In the genomic region with DNA sequence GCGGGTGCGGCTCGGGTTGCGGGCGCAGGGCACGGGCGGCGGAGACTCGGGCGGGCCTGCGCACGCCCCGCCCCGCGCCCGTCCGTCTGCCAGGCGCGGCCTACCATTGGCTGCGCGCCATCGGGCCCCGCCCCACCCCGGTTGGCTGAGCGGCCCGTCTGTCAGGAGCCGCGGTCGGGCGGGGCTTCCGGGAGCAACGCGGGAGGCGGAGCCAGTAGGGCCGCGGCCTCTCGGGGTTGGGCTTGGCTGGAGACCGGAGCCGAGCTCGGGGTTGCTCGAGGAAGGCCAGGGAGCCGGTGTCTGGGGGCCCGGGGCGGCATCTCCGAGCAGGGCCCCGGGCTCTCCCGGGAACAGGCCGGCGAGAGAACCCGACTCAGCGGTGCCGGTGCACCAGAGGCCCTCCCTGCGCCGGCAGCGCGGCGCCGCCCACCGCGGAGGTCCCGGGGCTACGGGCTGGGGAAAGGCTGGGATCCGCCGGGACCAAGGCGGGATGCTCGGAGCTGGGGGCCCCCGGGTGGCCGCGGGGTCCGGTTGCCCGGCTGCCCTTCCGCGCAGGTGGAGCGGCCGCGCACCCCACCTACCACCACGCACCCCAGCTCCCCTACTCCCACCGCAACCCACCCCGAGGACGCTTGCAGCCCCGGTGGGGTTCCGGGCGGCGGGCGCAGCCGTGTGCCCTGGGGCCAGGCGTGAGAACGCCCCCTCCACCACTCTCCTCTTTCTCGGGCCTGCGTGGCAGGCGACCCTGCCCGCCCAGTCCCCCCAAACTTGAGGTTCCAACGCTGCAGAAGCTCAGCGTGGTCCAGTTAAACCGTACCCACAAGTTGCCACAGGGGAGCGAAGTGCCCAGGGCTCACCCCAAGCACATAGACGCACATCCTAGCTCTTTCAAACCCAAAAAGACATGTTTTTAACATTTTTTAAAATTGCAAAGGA, we compare ENCODE assay signal across 8 cellular contexts. TPM values are rescaled to one million over a fixed set of nuclear protein-coding genes. Genes with fewer than 3 reads are reported as not detected.
A peak's percentile ranks its signal among the peaks of the same experiment; 100 is the strongest.
DNase-seq lines count a peak whose midpoint lies in the region; ATAC-seq, FAIRE-seq and TF ChIP-seq lines count a peak whose summit lies in the region.

A gene (minus strand): TSS at position 58 of the 936 bp plus-strand sequence.

- peaks cover 4 to 18% of the 10 kb centered on the region in 2 donors for H3K36me3 ChIP-seq in prostate gland

- H3K4me3 ChIP-seq in prostate gland, result peak within 1 kb of the TSS; percentile 76 to 81

- ATAC-seq in HG02840 (IDR thresholded peaks at IDR 0.05; ENCODE audit: low FRiP score, unreplicated experiment) (peak; percentile 63), left cardiac atrium (peak; percentile 92 to 94)

- TF ChIP-seq POLR2A in GM12891 (IDR thresholded peaks at IDR 0.05; ENCODE audit: low read depth, low read length) (no peak), prostate gland (IDR thresholded peaks at IDR 0.05) (peak; percentile 84)

- H3K9me3 ChIP-seq in prostate gland, result no peaks in the 10 kb centered on the region

- 4% methylated on average over 58 of the region's 97 CpGs for WGBS in prostate gland

- intact Hi-C loops in T-helper 1 cell treated with Interleukin-12 subunit alpha and Interleukin-12 subunit beta and Interleukin-4 antibody, amounts not matched to agents 30 ng/mL and 1 ng/mL, for 36 hours (cut with micrococcal nuclease), result loop anchor here (1.0 to 5.0 kb wide), 8 partner anchors 17 to 261 kb away; a partner anchor contains a TSS
- intact Hi-C loops in left cardiac atrium (cut with DNase I) (no loop called here), prostate gland (cut with DNase I) (no loop called here)

- H3K27ac ChIP-seq in prostate gland, result peak within 1 kb of the TSS; percentile 83 to 86

- TF ChIP-seq CTCF in prostate gland (IDR thresholded peaks at IDR 0.05), result no peak

- DNase-seq in GM12891 (ENCODE audit: insufficient read length, low spot score), result peak; percentile 100
- peak; percentile 93 for DNase-seq in NCI-H146 (lab: John Stamatoyannopoulos, UW)
- peak; percentile 85 for DNase-seq in amniotic epithelial cell (ENCODE audit: low read depth)
- DNase-seq in left cardiac atrium, result peak; percentile 94
- DNase-seq in prostate gland (ENCODE audit: low spot score), result peak; percentile 95
- DNase-seq in ureter (ENCODE audit: low spot score), result peak; percentile 95

- FAIRE-seq in GM12891 (lab: Jason Lieb, UNC), result peak; percentile 98

- no peaks in the 10 kb centered on the region for H3K27me3 ChIP-seq in prostate gland (replicated peaks; ENCODE audit: insufficient read depth)

- H3K4me1 ChIP-seq in prostate gland (replicated peaks), result peaks cover 23% of the 10 kb centered on the region

TF ChIP-seq in GM12891, 5 proteins besides CTCF, POLR2A, EP300 and RAD21:
- TF ChIP-seq PAX5 (IDR thresholded peaks at IDR 0.05; ENCODE audit: insufficient read depth, low read length, severe bottlenecking), result no peak
- no peak for TF ChIP-seq TAF1 (IDR thresholded peaks at IDR 0.05; ENCODE audit: low read depth, low read length)
- TF ChIP-seq SPI1 (IDR thresholded peaks at IDR 0.05; ENCODE audit: low read depth, low read length), result no peak
- no peak for TF ChIP-seq POLR2AphosphoS5 (IDR thresholded peaks at IDR 0.05; ENCODE audit: low read depth, low read length)
- no peak for TF ChIP-seq POU2F2 (IDR thresholded peaks at IDR 0.05; ENCODE audit: low read depth, low read length)

RNA-seq across cellular contexts. Expression of the gene that starts here (rescaled TPM):
- 19.9 TPM for polyA plus RNA-seq in GM12891 (2012; ENCODE audit: low read depth, missing spikeins)
- total RNA-seq in T-helper 1 cell treated with Interleukin-12 subunit alpha and Interleukin-12 subunit beta and Interleukin-4 antibody, amounts not matched to agents 30 ng/mL and 1 ng/mL, for 36 hours, result 57.0 and 59.3 TPM in 2 replicates
- 10 to 100 TPM; 47.9 to 56.5 TPM for total RNA-seq in left cardiac atrium
- 10 to 100 TPM; 47.0 to 62.8 TPM for total RNA-seq in prostate gland
- 85.3 TPM for total RNA-seq in ureter

Comparison
In these comparisons a context has a peak if more than half of its experiments do, and no peak if none do; other contexts are left out.
1. Peak in every context shown above with its lines: DNase-seq, ATAC-seq, H3K4me3 ChIP-seq and H3K27ac ChIP-seq.